2 cellular contexts compared by ENCODE assay signal in genomic region chr4:5019274-5019673, GRCh38.
TF ChIP-seq lines count a peak whose summit lies in the region.

A gene with protein sequence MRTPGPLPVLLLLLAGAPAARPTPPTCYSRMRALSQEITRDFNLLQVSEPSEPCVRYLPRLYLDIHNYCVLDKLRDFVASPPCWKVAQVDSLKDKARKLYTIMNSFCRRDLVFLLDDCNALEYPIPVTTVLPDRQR (minus strand): TSS chr4:5019458. CDS start chr4:5019445, 13 bp downstream.

TF ChIP-seq in IMR-90, 13 proteins besides CTCF, POLR2A, EP300 and RAD21:
- TF ChIP-seq MAFK (IDR thresholded peaks at IDR 0.05; ENCODE audit: low read depth, low read length) (no peak), SMC3 (IDR thresholded peaks at IDR 0.05; ENCODE audit: low read depth, low read length) (no peak)
TF ChIP-seq in IMR-90: peak in this region for 0.

TF ChIP-seq in K562, 482 proteins besides CTCF, POLR2A, EP300 and RAD21:
- no peak for TF ChIP-seq ZNF77 (CRISPR knock-in tag; IDR thresholded peaks at IDR 0.05)
- TF ChIP-seq ZNF324 (CRISPR knock-in tag; IDR thresholded peaks at IDR 0.05): no peak
- TF ChIP-seq, protein P1, sequence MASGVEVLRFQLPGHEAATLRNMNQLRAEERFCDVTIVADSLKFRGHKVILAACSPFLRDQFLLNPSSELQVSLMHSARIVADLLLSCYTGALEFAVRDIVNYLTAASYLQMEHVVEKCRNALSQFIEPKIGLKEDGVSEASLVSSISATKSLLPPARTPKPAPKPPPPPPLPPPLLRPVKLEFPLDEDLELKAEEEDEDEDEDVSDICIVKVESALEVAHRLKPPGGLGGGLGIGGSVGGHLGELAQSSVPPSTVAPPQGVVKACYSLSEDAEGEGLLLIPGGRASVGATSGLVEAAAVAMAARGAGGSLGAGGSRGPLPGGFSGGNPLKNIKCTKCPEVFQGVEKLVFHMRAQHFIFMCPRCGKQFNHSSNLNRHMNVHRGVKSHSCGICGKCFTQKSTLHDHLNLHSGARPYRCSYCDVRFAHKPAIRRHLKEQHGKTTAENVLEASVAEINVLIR (CRISPR knock-in tag; IDR thresholded peaks at IDR 0.05): no peak
- TF ChIP-seq NFE2 (IDR thresholded peaks at IDR 0.05; ENCODE audit: low read depth): no peak
- TF ChIP-seq MAX (CRISPR knock-in tag; IDR thresholded peaks at IDR 0.05): no peak
